Comparison of ENCODE assay signal across 1 cellular context in genomic region chr3:142481196-142481595, GRCh38.
TF ChIP-seq lines count a peak whose summit lies in the region.

No MANE protein-coding gene starts in this region.

TF ChIP-seq in SK-N-SH, 30 proteins besides CTCF, POLR2A, EP300 and RAD21 (continued from another document):
- no peak for TF ChIP-seq MEF2A (IDR thresholded peaks at IDR 0.05; ENCODE audit: borderline replicate concordance, low read depth)
TF ChIP-seq in SK-N-SH: peak in this region for 0.
